Comparison of ENCODE assay signal across 8 cellular contexts in genomic region chr9:127910613-127911205, GRCh38. TPM values are rescaled to one million over a fixed set of nuclear protein-coding genes. Genes with fewer than 3 reads are reported as not detected.
A peak's percentile ranks its signal among the peaks of the same experiment; 100 is the strongest.
DNase-seq lines count a peak whose midpoint lies in the region; ATAC-seq, FAIRE-seq and TF ChIP-seq lines count a peak whose summit lies in the region.

No MANE protein-coding gene starts in this region.

- no peaks in the 10 kb centered on the region for H3K27me3 ChIP-seq in bronchial epithelial cell (ENCODE audit: control insufficient read depth, insufficient read depth, low read length)

- H3K4me3 Mint-ChIP-seq in nephron progenitor cell = no peak overlapping the region

- DNase-seq in Daoy (ENCODE audit: low read depth) (peak; percentile 37), bronchial epithelial cell (ENCODE audit: low read depth) (no peak), nephron progenitor cell (no peak), retina (no peak), T-helper 9 cell (no peak)

- peaks cover 5% of the 10 kb centered on the region for H3K36me3 Mint-ChIP-seq in nephron progenitor cell (ENCODE audit: low read depth)

- H3K9me3 Mint-ChIP-seq in nephron progenitor cell = no peaks in the 10 kb centered on the region

- peak; percentile 64 for FAIRE-seq in bronchial epithelial cell (lab: Jason Lieb, UNC)

- peak overlapping the region; percentile 38 for H3K27ac Mint-ChIP-seq in nephron progenitor cell

- H3K36me3 ChIP-seq in bronchial epithelial cell (ENCODE audit: control insufficient read depth, insufficient read depth, low read length) = peaks cover 27% of the 10 kb centered on the region

- H3K4me1 Mint-ChIP-seq in nephron progenitor cell = peaks cover 40% of the 10 kb centered on the region

- no peak for ATAC-seq in GM21526 (IDR thresholded peaks at IDR 0.05; ENCODE audit: low FRiP score, unreplicated experiment)
- no peak for ATAC-seq in HG03565 (IDR thresholded peaks at IDR 0.05; ENCODE audit: unreplicated experiment)

- TF ChIP-seq CTCF in LNCAP (IDR thresholded peaks at IDR 0.05) = peak; percentile 33; the same call in 1 of the 2 replicates
- TF ChIP-seq CTCF in bronchial epithelial cell (IDR thresholded peaks at IDR 0.05; ENCODE audit: insufficient read depth, low read length, severe bottlenecking) = peak; percentile 28
- TF ChIP-seq CTCF in nephron progenitor cell (IDR thresholded peaks at IDR 0.05) = no peak

- no peak overlapping the region for H3K4me3 ChIP-seq in bronchial epithelial cell (ENCODE audit: low read depth, low read length)

- peaks cover 7% of the 10 kb centered on the region for H3K27me3 Mint-ChIP-seq in nephron progenitor cell (ENCODE audit: low read depth, poor library complexity)

RNA-seq across cellular contexts. Expression of gene ST6GALNAC4, which starts 6.1 kb away (rescaled TPM):
- total RNA-seq in Daoy (2014; rRNA removed; shearing (Covaris generic)) = 29.1 and 78.4 TPM in 2 replicates
- total RNA-seq in bronchial epithelial cell = 21.3 and 21.8 TPM in 2 replicates

RNA-seq across cellular contexts. Expression of gene ST6GALNAC6, which starts 11.3 kb away (rescaled TPM):
- 11.3 and 12.7 TPM in 2 replicates for total RNA-seq in Daoy (2014; rRNA removed; shearing (Covaris generic))
- 18.2 and 18.4 TPM in 2 replicates for total RNA-seq in bronchial epithelial cell

RNA-seq across cellular contexts. Expression of gene PIP5KL1, which starts 19.9 kb away (rescaled TPM):
- 0.18 and 0.51 TPM in 2 replicates for total RNA-seq in Daoy (2014; rRNA removed; shearing (Covaris generic))
- total RNA-seq in bronchial epithelial cell = 2.1 and 5.1 TPM in 2 replicates

RNA-seq across cellular contexts. Expression of gene DPM2, which starts 26.9 kb away (rescaled TPM):
- 51.9 and 56.2 TPM in 2 replicates for total RNA-seq in Daoy (2014; rRNA removed; shearing (Covaris generic))
- 11.8 and 17.4 TPM in 2 replicates for total RNA-seq in bronchial epithelial cell

RNA-seq across cellular contexts. Expression of gene AK1, which starts 33.2 kb away (rescaled TPM):
- total RNA-seq in Daoy (2014; rRNA removed; shearing (Covaris generic)) = 37.5 and 73.4 TPM in 2 replicates
- 19.0 and 54.0 TPM in 2 replicates for total RNA-seq in bronchial epithelial cell
